In the genomic region with DNA sequence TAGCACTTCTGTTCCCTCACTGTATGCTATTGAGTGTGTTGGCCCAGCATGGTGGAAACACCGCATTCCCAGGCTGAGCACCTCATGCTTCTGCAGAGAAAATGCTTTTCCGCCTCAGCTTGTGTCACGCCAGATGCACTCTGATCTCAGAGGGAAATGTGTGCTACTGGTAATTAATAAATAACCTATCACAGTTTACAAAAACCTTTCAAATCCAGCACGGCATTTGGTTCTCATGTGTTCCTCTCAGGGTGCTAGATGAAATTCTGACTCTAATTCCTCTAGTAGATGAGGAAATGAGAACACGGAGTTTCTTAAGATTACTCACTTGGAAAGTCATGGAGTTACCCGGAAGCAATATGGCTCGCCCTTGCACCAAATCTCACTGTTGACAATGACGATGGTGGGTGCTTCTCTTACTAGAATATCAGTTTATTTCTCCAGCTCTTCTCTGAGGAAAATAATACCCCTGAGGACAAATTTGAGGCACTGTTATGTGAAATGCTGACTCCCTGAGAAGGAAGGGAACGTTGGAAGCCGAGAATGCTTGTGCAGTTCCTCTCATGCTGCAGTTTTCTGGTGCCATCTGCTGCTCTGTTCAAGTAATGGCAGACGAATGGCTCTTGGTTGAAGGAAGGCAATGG, we compare ENCODE assay signal across 8 cellular contexts.
A peak's percentile ranks its signal among the peaks of the same experiment; 100 is the strongest.
DNase-seq lines count a peak whose midpoint lies in the region; ATAC-seq and TF ChIP-seq lines count a peak whose summit lies in the region.

No MANE protein-coding gene starts in this region.

- H3K27ac ChIP-seq in gastroesophageal sphincter, result peak overlapping the region in 3 of 4 donors; percentile 10 to 56 (median 34)

- no peak overlapping the region for H3K27ac Mint-ChIP-seq in activated CD8-positive, alpha-beta T cell treated with anti-CD3 and anti-CD28 coated beads, Interleukin-2, amount 10 ng/mL, durations not matched to agents 7 days and 5 days

- peak; percentile 65 for DNase-seq in DMS79 (lab: John Stamatoyannopoulos, UW)
- DNase-seq in NCI-H510A treated with DMSO at 0.1 percent for 48 hours (lab: John Stamatoyannopoulos, UW), result peak; percentile 70
- DNase-seq in activated CD8-positive, alpha-beta T cell treated with anti-CD3 and anti-CD28 coated beads, Interleukin-2, amount 10 ng/mL, durations not matched to agents 7 days and 5 days, result peak; percentile 51
- DNase-seq in nucleus accumbens (lab: John Stamatoyannopoulos, UW), result peak in 46 of 56 donors; percentile 3 to 79 (median 34)

- peaks cover 2% of the 10 kb centered on the region for H3K27me3 Mint-ChIP-seq in activated CD8-positive, alpha-beta T cell treated with anti-CD3 and anti-CD28 coated beads, Interleukin-2, amount 10 ng/mL, durations not matched to agents 7 days and 5 days (ENCODE audit: low read depth)

- TF ChIP-seq EP300 in gastroesophageal sphincter (IDR thresholded peaks at IDR 0.05), result no peak

- H3K4me1 Mint-ChIP-seq in activated CD8-positive, alpha-beta T cell treated with anti-CD3 and anti-CD28 coated beads, Interleukin-2, amount 10 ng/mL, durations not matched to agents 7 days and 5 days (ENCODE audit: low read depth), result peaks cover 4% of the 10 kb centered on the region

- no peaks in the 10 kb centered on the region for H3K9me3 ChIP-seq in gastroesophageal sphincter

- H3K27me3 ChIP-seq in gastroesophageal sphincter, result no peaks in the 10 kb centered on the region

- ATAC-seq in GM19397 (IDR thresholded peaks at IDR 0.05; ENCODE audit: unreplicated experiment) (peak; percentile 67), HG03520 (IDR thresholded peaks at IDR 0.05; ENCODE audit: unreplicated experiment) (peak; percentile 87), gastroesophageal sphincter (peak; percentile 71), GM19467 (IDR thresholded peaks at IDR 0.05; ENCODE audit: unreplicated experiment) (no peak)
- ATAC-seq in activated CD8-positive, alpha-beta T cell treated with anti-CD3 and anti-CD28 coated beads, Interleukin-2, amount 10 ng/mL, durations not matched to agents 7 days and 5 days, result no peak

- no peak overlapping the region for H3K4me3 Mint-ChIP-seq in activated CD8-positive, alpha-beta T cell treated with anti-CD3 and anti-CD28 coated beads, Interleukin-2, amount 10 ng/mL, durations not matched to agents 7 days and 5 days

- no peaks in the 10 kb centered on the region for H3K36me3 Mint-ChIP-seq in activated CD8-positive, alpha-beta T cell treated with anti-CD3 and anti-CD28 coated beads, Interleukin-2, amount 10 ng/mL, durations not matched to agents 7 days and 5 days (ENCODE audit: low read depth)

- peak overlapping the region; percentile 22 to 35 for H3K4me3 ChIP-seq in gastroesophageal sphincter

- peaks cover 0 to 4% (median 0%) of the 10 kb centered on the region in 3 donors for H3K4me1 ChIP-seq in gastroesophageal sphincter

- CTCF ChIA-PET in activated CD8-positive, alpha-beta T cell treated with anti-CD3 and anti-CD28 coated beads, Interleukin-2, amount 10 ng/mL, durations not matched to agents 7 days and 5 days (lab: Charles Lee), result interaction anchor here (0.7 to 6.5 kb wide), 9 partner anchors 15 to 180 kb away, joined by 3 to 80 read pairs (median 4); a partner anchor contains a TSS

- TF ChIP-seq CTCF in gastroesophageal sphincter (IDR thresholded peaks at IDR 0.05), result peak; percentile 85 to 95 (median 89)

- 35 to 39% methylated on average over 9 to 11 of the region's 11 CpGs for WGBS in gastroesophageal sphincter (ENCODE audit: low coverage in 1 of 2), 2 donors

- POLR2A ChIA-PET in activated CD8-positive, alpha-beta T cell treated with anti-CD3 and anti-CD28 coated beads, Interleukin-2, amount 10 ng/mL, durations not matched to agents 7 days and 5 days (lab: Charles Lee), result no interaction called here

- no peaks in the 10 kb centered on the region for H3K9me3 Mint-ChIP-seq in activated CD8-positive, alpha-beta T cell treated with anti-CD3 and anti-CD28 coated beads, Interleukin-2, amount 10 ng/mL, durations not matched to agents 7 days and 5 days (ENCODE audit: insufficient read depth)

- no peak for TF ChIP-seq POLR2A in gastroesophageal sphincter (IDR thresholded peaks at IDR 0.05)

- no peaks in the 10 kb centered on the region for H3K36me3 ChIP-seq in gastroesophageal sphincter

Comparison
In these comparisons a context has a peak if more than half of its experiments do, and no peak if none do; other contexts are left out.
1. ATAC-seq: peak in GM19397 (single experiment), HG03520 (single experiment) and gastroesophageal sphincter (single experiment); none in activated CD8-positive, alpha-beta T cell treated with anti-CD3 and anti-CD28 coated beads, Interleukin-2, amount 10 ng/mL, durations not matched to agents 7 days and 5 days (single experiment) and GM19467 (single experiment).
2. Peak in every context shown above with its lines, with median percentiles within 50 percentile points of each other: DNase-seq.